In the genomic region with DNA sequence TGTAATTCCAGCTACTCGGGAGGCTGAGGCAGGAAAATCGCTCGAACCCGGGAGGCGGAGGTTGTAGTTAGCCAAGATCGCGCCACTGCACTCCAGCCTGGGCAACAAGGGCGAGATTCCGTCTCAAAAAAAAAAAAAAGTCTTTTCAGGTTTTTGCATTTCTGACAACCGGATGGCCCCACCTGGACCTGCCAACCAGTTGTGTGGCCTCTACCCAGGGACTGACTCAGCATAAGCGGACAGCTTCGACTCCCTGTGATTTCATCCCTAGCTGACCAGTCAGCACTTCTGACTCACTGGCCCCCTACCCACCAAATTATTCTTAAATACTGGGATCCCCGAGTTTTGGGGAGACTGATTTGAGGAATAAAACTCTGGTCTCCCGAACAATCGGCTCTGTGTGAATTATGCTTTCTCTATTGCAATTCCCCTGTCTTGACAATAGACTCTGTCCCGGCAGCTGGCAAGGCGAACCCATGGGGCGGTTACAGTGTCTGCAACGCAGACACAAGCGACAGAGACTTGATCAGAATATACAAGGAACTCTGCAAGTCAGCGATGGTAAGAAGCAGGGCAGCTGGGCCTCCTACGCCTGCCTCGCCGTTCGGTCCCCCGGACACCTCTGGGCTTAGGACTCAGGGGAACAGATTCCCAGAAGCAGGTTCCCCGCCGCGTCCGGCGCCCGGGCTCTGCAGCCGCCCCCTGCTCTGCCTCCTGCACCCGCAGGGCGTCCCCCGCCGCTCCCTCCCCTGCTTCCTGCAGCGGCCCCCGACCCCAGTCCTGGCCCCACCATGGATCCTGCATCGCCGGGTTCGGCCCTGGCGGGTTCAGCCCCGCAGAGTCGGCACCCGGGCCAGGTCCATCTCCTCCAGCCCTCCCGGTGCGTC, we compare ENCODE assay signal across 1 cellular context.
TF ChIP-seq lines count a peak whose summit lies in the region.

No MANE protein-coding gene starts in this region.

TF ChIP-seq in K562, 482 proteins besides CTCF, POLR2A, EP300 and RAD21:
- TF ChIP-seq SP2 (IDR thresholded peaks at IDR 0.05; ENCODE audit: extremely low read depth, low read depth, low read length, poor library complexity, severe bottlenecking): no peak
- peak; percentile 24 for TF ChIP-seq ZNF146 (CRISPR knock-in tag; IDR thresholded peaks at IDR 0.05; ENCODE audit: unreplicated experiment)
- peak; percentile 71 for TF ChIP-seq MAFK (IDR thresholded peaks at IDR 0.05; ENCODE audit: low read length)
- no peak for TF ChIP-seq HDAC2 (IDR thresholded peaks at IDR 0.05)
- TF ChIP-seq GABPB1 (CRISPR knock-in tag; IDR thresholded peaks at IDR 0.05): peak; percentile 59; the same call in 1 of the 2 replicates
- peak; percentile 61; the same call in 1 of the 2 replicates for TF ChIP-seq MAFF (IDR thresholded peaks at IDR 0.05; ENCODE audit: low read length)
- 0 out of 2 replicates have a peak, but pooled peaks have one; percentile 38 for TF ChIP-seq ZC3H4 (CRISPR knock-in tag; IDR thresholded peaks at IDR 0.05; ENCODE audit: borderline replicate concordance)
- no peak for TF ChIP-seq NUFIP1 (IDR thresholded peaks at IDR 0.05; ENCODE audit: partially characterized antibody)
- peak; percentile 44 for TF ChIP-seq PCBP1 (IDR thresholded peaks at IDR 0.05; ENCODE audit: low read depth, low read length, poor library complexity, severe bottlenecking)
- peak; percentile 94 for TF ChIP-seq C11orf30 (IDR thresholded peaks at IDR 0.05; ENCODE audit: low read depth)
- TF ChIP-seq KDM2B (CRISPR knock-in tag; IDR thresholded peaks at IDR 0.05): 0 out of 2 replicates have a peak, but pooled peaks have one; percentile 32
- TF ChIP-seq NFE2 (IDR thresholded peaks at IDR 0.05; ENCODE audit: low read depth): peak; percentile 64
- TF ChIP-seq, protein P1, sequence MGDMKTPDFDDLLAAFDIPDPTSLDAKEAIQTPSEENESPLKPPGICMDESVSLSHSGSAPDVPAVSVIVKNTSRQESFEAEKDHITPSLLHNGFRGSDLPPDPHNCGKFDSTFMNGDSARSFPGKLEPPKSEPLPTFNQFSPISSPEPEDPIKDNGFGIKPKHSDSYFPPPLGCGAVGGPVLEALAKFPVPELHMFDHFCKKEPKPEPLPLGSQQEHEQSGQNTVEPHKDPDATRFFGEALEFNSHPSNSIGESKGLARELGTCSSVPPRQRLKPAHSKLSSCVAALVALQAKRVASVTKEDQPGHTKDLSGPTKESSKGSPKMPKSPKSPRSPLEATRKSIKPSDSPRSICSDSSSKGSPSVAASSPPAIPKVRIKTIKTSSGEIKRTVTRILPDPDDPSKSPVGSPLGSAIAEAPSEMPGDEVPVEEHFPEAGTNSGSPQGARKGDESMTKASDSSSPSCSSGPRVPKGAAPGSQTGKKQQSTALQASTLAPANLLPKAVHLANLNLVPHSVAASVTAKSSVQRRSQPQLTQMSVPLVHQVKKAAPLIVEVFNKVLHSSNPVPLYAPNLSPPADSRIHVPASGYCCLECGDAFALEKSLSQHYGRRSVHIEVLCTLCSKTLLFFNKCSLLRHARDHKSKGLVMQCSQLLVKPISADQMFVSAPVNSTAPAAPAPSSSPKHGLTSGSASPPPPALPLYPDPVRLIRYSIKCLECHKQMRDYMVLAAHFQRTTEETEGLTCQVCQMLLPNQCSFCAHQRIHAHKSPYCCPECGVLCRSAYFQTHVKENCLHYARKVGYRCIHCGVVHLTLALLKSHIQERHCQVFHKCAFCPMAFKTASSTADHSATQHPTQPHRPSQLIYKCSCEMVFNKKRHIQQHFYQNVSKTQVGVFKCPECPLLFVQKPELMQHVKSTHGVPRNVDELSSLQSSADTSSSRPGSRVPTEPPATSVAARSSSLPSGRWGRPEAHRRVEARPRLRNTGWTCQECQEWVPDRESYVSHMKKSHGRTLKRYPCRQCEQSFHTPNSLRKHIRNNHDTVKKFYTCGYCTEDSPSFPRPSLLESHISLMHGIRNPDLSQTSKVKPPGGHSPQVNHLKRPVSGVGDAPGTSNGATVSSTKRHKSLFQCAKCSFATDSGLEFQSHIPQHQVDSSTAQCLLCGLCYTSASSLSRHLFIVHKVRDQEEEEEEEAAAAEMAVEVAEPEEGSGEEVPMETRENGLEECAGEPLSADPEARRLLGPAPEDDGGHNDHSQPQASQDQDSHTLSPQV (IDR thresholded peaks at IDR 0.05): 0 out of 2 replicates have a peak, but pooled peaks have one; percentile 14
- peak; percentile 64 for TF ChIP-seq MAFG (tag; conservative IDR thresholded peaks at IDR 0.05)
- TF ChIP-seq PML (IDR thresholded peaks at IDR 0.05; ENCODE audit: low read length): 0 out of 2 replicates have a peak, but pooled peaks have one; percentile 2
- no peak for TF ChIP-seq CAMTA2 (CRISPR knock-in tag; conservative IDR thresholded peaks at IDR 0.05)
- 0 out of 2 replicates have a peak, but pooled peaks have one; percentile 17 for TF ChIP-seq RBM14 (IDR thresholded peaks at IDR 0.05; ENCODE audit: borderline replicate concordance, insufficient read depth, low read depth, low read length)
- TF ChIP-seq TAL1 (IDR thresholded peaks at IDR 0.05): no peak
- peak; percentile 96 for TF ChIP-seq ZNF316 (IDR thresholded peaks at IDR 0.05)
- TF ChIP-seq TGIF2 (CRISPR knock-in tag; IDR thresholded peaks at IDR 0.05): 0 out of 2 replicates have a peak, but pooled peaks have one; percentile 38
- TF ChIP-seq EGR1 (conservative IDR thresholded peaks at IDR 0.05): peak; percentile 12; the same call in 1 of the 2 replicates
- TF ChIP-seq RBM34 (IDR thresholded peaks at IDR 0.05; ENCODE audit: borderline replicate concordance, insufficient read depth, low read length): 0 out of 2 replicates have a peak, but pooled peaks have one; percentile 59
